Comparison of ENCODE assay signal across 10 cellular contexts in genomic region chr6:35725721-35726438, GRCh38. TPM values are rescaled to one million over a fixed set of nuclear protein-coding genes. Genes with fewer than 3 reads are reported as not detected.
A peak's percentile ranks its signal among the peaks of the same experiment; 100 is the strongest.
DNase-seq lines count a peak whose midpoint lies in the region; ATAC-seq, FAIRE-seq and TF ChIP-seq lines count a peak whose summit lies in the region.
"Had no signal": no experiment of that assay in that cellular context is flagged by ENCODE, and none has a peak within 500 bp of the region (broad histone marks: within the 10 kb centered on the region; RNA-seq: fewer than 3 reads in every experiment).

No MANE protein-coding gene starts in this region.

- H3K4me1 Mint-ChIP-seq in activated naive CD8-positive, alpha-beta T cell (ENCODE audit: low read depth), result peaks cover 73% of the 10 kb centered on the region
- peaks cover 72% of the 10 kb centered on the region for H3K4me1 Mint-ChIP-seq in activated naive CD8-positive, alpha-beta T cell treated with anti-CD3 and anti-CD28 coated beads for 36 hours

- ATAC-seq in aorta (ENCODE audit: low FRiP score) (peak; percentile 39), HG03108 (IDR thresholded peaks at IDR 0.05; ENCODE audit: unreplicated experiment) (no peak), HG02938 (IDR thresholded peaks at IDR 0.05; ENCODE audit: unreplicated experiment) (no peak)

- peak overlapping the region; percentile 92 to 100 for H3K27ac ChIP-seq in aorta (ENCODE audit: low read depth in 1 of 2, low read length in 2 of 2)

- FAIRE-seq in D721Med (lab: Jason Lieb, UNC), result no peak
- FAIRE-seq: G401.6, islet of Langerhans had no signal

- H3K4me3 ChIP-seq in choroid plexus epithelial cell (ENCODE audit: low read depth, low read length) (peak overlapping the region; percentile 27), mucosa of stomach (ENCODE audit: low read length) (no peak overlapping the region), aorta (ENCODE audit: low read length in 2 of 2) (no peak overlapping the region)

- TF ChIP-seq CTCF in choroid plexus epithelial cell (conservative IDR thresholded peaks at IDR 0.05; ENCODE audit: low read depth, low read length), result no peak
- TF ChIP-seq CTCF in D721Med (IDR thresholded peaks at IDR 0.05; ENCODE audit: insufficient read depth, missing control alignments), result no peak

- H3K4me3 Mint-ChIP-seq in activated naive CD8-positive, alpha-beta T cell, result peak overlapping the region; percentile 79
- H3K4me3 Mint-ChIP-seq in activated naive CD8-positive, alpha-beta T cell treated with anti-CD3 and anti-CD28 coated beads for 36 hours, result no peak overlapping the region

- no peaks in the 10 kb centered on the region for H3K9me3 Mint-ChIP-seq in activated naive CD8-positive, alpha-beta T cell (ENCODE audit: low read depth)
- H3K9me3 Mint-ChIP-seq in activated naive CD8-positive, alpha-beta T cell treated with anti-CD3 and anti-CD28 coated beads for 36 hours, result no peaks in the 10 kb centered on the region

- peak overlapping the region; percentile 88 for H3K27ac Mint-ChIP-seq in activated naive CD8-positive, alpha-beta T cell
- H3K27ac Mint-ChIP-seq in activated naive CD8-positive, alpha-beta T cell treated with anti-CD3 and anti-CD28 coated beads for 36 hours, result no peak overlapping the region

- WGBS in aorta, 2 donors, result 17 to 21% methylated on average over 11 of the region's 11 CpGs

- DNase-seq in activated naive CD8-positive, alpha-beta T cell treated with anti-CD3 and anti-CD28 coated beads for 36 hours, result no peak
- DNase-seq in choroid plexus epithelial cell (ENCODE audit: low read depth) (peak; percentile 93), aorta (peak; percentile 62 to 85), D721Med (ENCODE audit: insufficient read length, low spot score) (no peak)

- H3K36me3 Mint-ChIP-seq in activated naive CD8-positive, alpha-beta T cell, result no peaks in the 10 kb centered on the region
- no peaks in the 10 kb centered on the region for H3K36me3 Mint-ChIP-seq in activated naive CD8-positive, alpha-beta T cell treated with anti-CD3 and anti-CD28 coated beads for 36 hours

- H3K27me3 Mint-ChIP-seq in activated naive CD8-positive, alpha-beta T cell, result no peaks in the 10 kb centered on the region
- H3K27me3 Mint-ChIP-seq in activated naive CD8-positive, alpha-beta T cell treated with anti-CD3 and anti-CD28 coated beads for 36 hours, result no peaks in the 10 kb centered on the region

- peaks cover 75% of the 10 kb centered on the region for H3K4me1 ChIP-seq in mucosa of stomach (ENCODE audit: control insufficient read depth, insufficient read depth, low read length)
- H3K4me1 ChIP-seq in aorta (ENCODE audit: control insufficient read depth in 1 of 2, insufficient read depth in 2 of 2, low read length in 2 of 2), result peaks cover 4 to 5% of the 10 kb centered on the region in 2 donors

- H3K27me3 ChIP-seq in mucosa of stomach (ENCODE audit: control insufficient read depth, insufficient read depth, low read length) (no peaks in the 10 kb centered on the region), aorta (ENCODE audit: control insufficient read depth in 1 of 2, insufficient read depth in 2 of 2, low read length in 1 of 2) (no peaks in the 10 kb centered on the region)

- peak overlapping the region; percentile 93 for H3K9ac ChIP-seq in mucosa of stomach (ENCODE audit: low read length)

- H3K36me3 ChIP-seq in mucosa of stomach (ENCODE audit: control insufficient read depth, insufficient read depth, low read length) (no peaks in the 10 kb centered on the region), aorta (ENCODE audit: control insufficient read depth in 1 of 2, insufficient read depth in 2 of 2, low read length in 1 of 2) (no peaks in the 10 kb centered on the region)

- intact Hi-C loops in aorta (cut with DNase I), result loop anchor here in 1 of 2 donors (5.0 kb wide), 1 partner anchor 124 kb away; no protein-coding TSS in a partner anchor

- H3K9me3 ChIP-seq in mucosa of stomach (ENCODE audit: control insufficient read depth, low read length) (no peaks in the 10 kb centered on the region), aorta (ENCODE audit: control insufficient read depth, low read length) (no peaks in the 10 kb centered on the region)

RNA-seq across cellular contexts. Expression of gene ARMC12, which starts 11.0 kb away (rescaled TPM):
- total RNA-seq in activated naive CD8-positive, alpha-beta T cell treated with anti-CD3 and anti-CD28 coated beads for 36 hours, result 1 to 10 TPM; 1.8 to 2.0 TPM
- total RNA-seq in aorta, result 1 to 10 TPM in 1 of 2 donors, under 1 TPM in 1; 0.52 to 1.4 TPM
- polyA plus RNA-seq in aorta, result 1 to 10 TPM in 1 of 2 donors, under 1 TPM in 1; 0.25 to 6.4 TPM

RNA-seq across cellular contexts. Expression of gene FKBP5, which starts 37.2 kb away (rescaled TPM):
- total RNA-seq in activated naive CD8-positive, alpha-beta T cell treated with anti-CD3 and anti-CD28 coated beads for 36 hours, result 100 to 1,000 TPM; 110 TPM
- total RNA-seq in aorta, result 10 to 100 TPM; 25.1 to 96.1 TPM
- polyA plus RNA-seq in aorta, result 100 to 1,000 TPM in 1 of 2 donors, 10 to 100 TPM in 1; 79.2 to 102 TPM

RNA-seq across cellular contexts. Expression of gene CLPSL2, which starts 50.5 kb away (rescaled TPM):
- total RNA-seq in activated naive CD8-positive, alpha-beta T cell treated with anti-CD3 and anti-CD28 coated beads for 36 hours, result not detected
- not detected for total RNA-seq in aorta
- polyA plus RNA-seq in aorta, result not detected

RNA-seq across cellular contexts. Expression of gene CLPSL1, which starts 54.9 kb away (rescaled TPM):
- not detected for total RNA-seq in activated naive CD8-positive, alpha-beta T cell treated with anti-CD3 and anti-CD28 coated beads for 36 hours
- total RNA-seq in aorta, result not detected
- polyA plus RNA-seq in aorta, result not detected

Comparison
In these comparisons a context has a peak if more than half of its experiments do, and no peak if none do; other contexts are left out.
1. DNase-seq: peak in choroid plexus epithelial cell (single experiment) and aorta (2 of 2); none in activated naive CD8-positive, alpha-beta T cell treated with anti-CD3 and anti-CD28 coated beads for 36 hours (single experiment) and D721Med (single experiment).